ENCODE assay signal across 11 cellular contexts in the genomic region with DNA sequence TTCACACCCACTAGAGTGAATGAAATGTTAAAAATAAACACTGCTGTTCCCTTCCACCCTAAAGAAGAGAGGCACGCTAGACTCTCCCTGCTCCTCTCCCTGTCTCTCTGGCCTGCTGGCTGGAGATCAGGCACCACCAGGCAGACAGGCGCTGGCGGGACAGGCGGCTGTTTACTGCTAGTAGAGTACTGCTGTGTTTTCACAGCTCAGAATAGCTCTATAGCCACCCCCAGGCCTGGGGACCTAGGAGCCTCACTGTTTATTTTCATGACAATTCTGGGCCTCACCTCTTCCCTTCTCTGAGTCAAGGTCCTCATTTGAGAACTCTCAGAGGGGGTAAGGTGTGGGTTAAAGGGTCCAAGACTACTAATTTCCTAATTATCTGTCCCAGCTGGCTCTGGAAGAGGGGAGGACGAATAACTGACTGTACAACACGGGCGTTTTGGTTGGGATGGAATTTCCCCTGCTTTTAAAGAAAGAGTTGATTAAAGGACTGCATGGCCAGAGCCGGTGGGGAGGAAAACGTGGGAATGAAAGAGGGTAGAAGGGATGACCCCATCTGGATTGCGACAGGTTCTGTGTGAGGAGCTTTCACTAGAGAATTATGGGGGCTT. TPM values are rescaled to one million over a fixed set of nuclear protein-coding genes. Genes with fewer than 3 reads are reported as not detected.
A peak's percentile ranks its signal among the peaks of the same experiment; 100 is the strongest.
DNase-seq lines count a peak whose midpoint lies in the region; ATAC-seq, FAIRE-seq and TF ChIP-seq lines count a peak whose summit lies in the region.
"Had no signal": no experiment of that assay in that cellular context is flagged by ENCODE, and none has a peak within 500 bp of the region (broad histone marks: within the 10 kb centered on the region; RNA-seq: fewer than 3 reads in every experiment).

No MANE protein-coding gene starts in this region.

- CTCF ChIA-PET in HepG2 (lab: Yijun Ruan, JAX; ENCODE audit: low intra/inter-chr PET ratio, low total read pairs): no interaction called here

- H3K9me3 ChIP-seq in HepG2 (ENCODE audit: low read length) (no peaks in the 10 kb centered on the region), gastrocnemius medialis (no peaks in the 10 kb centered on the region)

- no peak for TF ChIP-seq POLR2A in HepG2 (IDR thresholded peaks at IDR 0.05; ENCODE audit: insufficient read depth in 1 of 2, low read depth in 2 of 2, low read length in 2 of 2)
- no peak for TF ChIP-seq POLR2A in gastrocnemius medialis (IDR thresholded peaks at IDR 0.05)

- 4% methylated on average over 10 of the region's 10 CpGs for WGBS in HepG2 (ENCODE audit: low lambda C conversion rate)

- H3K4me3 ChIP-seq in H7 (ENCODE audit: insufficient read depth, low read depth, low read length) (no peak overlapping the region), choroid plexus epithelial cell (ENCODE audit: low read depth, low read length) (no peak overlapping the region), HepG2 (replicated peaks in 1 of 3; ENCODE audit: insufficient read depth in 1 of 3, low read depth in 2 of 3, low read length in 3 of 3) (peak overlapping the region in 2 of 3 experiments; percentile 9 to 39; a peak in 2 of 6 replicates), gastrocnemius medialis (no peak overlapping the region)

- H3K27ac ChIP-seq in HepG2 (ENCODE audit: extremely low read length, insufficient read depth, low read length) (peak overlapping the region; percentile 79), gastrocnemius medialis (peak overlapping the region; percentile 85 to 90 (median 87))

- H3K36me3 ChIP-seq in H7 (replicated peaks; ENCODE audit: control insufficient read depth, insufficient read depth, low read length) (no peaks in the 10 kb centered on the region), HepG2 (replicated peaks in 1 of 2; ENCODE audit: control insufficient read depth in 1 of 2, insufficient read depth in 2 of 2, low read length in 2 of 2) (no peaks in the 10 kb centered on the region), gastrocnemius medialis (no peaks in the 10 kb centered on the region)

- DNase-seq in H7 (peak; percentile 70), choroid plexus epithelial cell (ENCODE audit: low read depth) (peak; percentile 48), HepG2 (ENCODE audit: low spot score) (peak; percentile 63), gastrocnemius medialis (peak; percentile 67 to 73), GM20000 (ENCODE audit: low spot score) (no peak), SK-N-DZ (ENCODE audit: low spot score) (no peak), GM10266 (ENCODE audit: extremely low spot score) (no peak), GF-D8 (lab: John Stamatoyannopoulos, UW) (no peak)
- DNase-seq: amniotic stem cell; NCI-H510A treated with DMSO at 0.1 percent for 48 hours; stimulated activated CD4-positive, alpha-beta T cell treated with anti-CD3 and anti-CD28 coated beads, Interleukin-4, amount 100 ng/mL, for 24 hours had no signal

- no peaks in the 10 kb centered on the region for H4K20me1 ChIP-seq in HepG2 (ENCODE audit: insufficient read depth, low read length)

- H3K9ac ChIP-seq in HepG2 (ENCODE audit: insufficient read depth, low read depth, low read length): peak overlapping the region; percentile 59

- no peak overlapping the region for H2AFZ ChIP-seq in HepG2 (ENCODE audit: low read length)

- TF ChIP-seq RAD21 in HepG2 (CRISPR knock-in tag; IDR thresholded peaks at IDR 0.05): 0 out of 2 replicates have a peak, but pooled peaks have one; percentile 17

- H3K4me1 ChIP-seq in HepG2 (ENCODE audit: insufficient read depth, low read length) (peaks cover 98% of the 10 kb centered on the region), gastrocnemius medialis (peaks cover 39 to 41% of the 10 kb centered on the region in 2 donors)

- BruUV-seq in HepG2 (replicated peaks; lab: Mats Ljungman, UMichigan): no TSS peak

- FAIRE-seq in HepG2 (lab: Jason Lieb, UNC): peak; percentile 43

- peak overlapping the region; percentile 74 for H3K4me2 ChIP-seq in HepG2 (ENCODE audit: low read depth, low read length)

- TF ChIP-seq CTCF in choroid plexus epithelial cell (conservative IDR thresholded peaks at IDR 0.05; ENCODE audit: low read depth, low read length) (no peak), HepG2 (CRISPR knock-in tag; IDR thresholded peaks at IDR 0.05) (no peak), gastrocnemius medialis (IDR thresholded peaks at IDR 0.05 in 4 of 5, conservative IDR thresholded peaks at IDR 0.05 in 1 of 5) (no peak), GM20000 (IDR thresholded peaks at IDR 0.05; ENCODE audit: extremely low read depth, missing control alignments) (no peak), GM10266 (IDR thresholded peaks at IDR 0.05; ENCODE audit: control insufficient read depth, insufficient read depth, low read depth, missing control alignments) (no peak)

- in situ Hi-C loops in HepG2 (cut with HindIII; ENCODE audit: extremely low pct_ligation_motif_present, low pct_unique_long_range_greater_than_20kb): no loop called here
- in situ Hi-C loops in gastrocnemius medialis (cut with MboI; ENCODE audit: low sequenced_read_pairs in 4 of 4): no loop called here

- peak in 1 of 2 experiments; percentile 44; a peak in 2 of 4 replicates for TF ChIP-seq EP300 in HepG2 (IDR thresholded peaks at IDR 0.05; ENCODE audit: low read depth in 2 of 2, low read length in 2 of 2)
- TF ChIP-seq EP300 in HepG2 (CRISPR knock-in tag; IDR thresholded peaks at IDR 0.05; ENCODE audit: borderline replicate concordance): no peak

- intact Hi-C loops in HepG2 (cut with micrococcal nuclease; ENCODE audit: unreplicated experiment): no loop called here
- intact Hi-C loops in gastrocnemius medialis (cut with DNase I; ENCODE audit: low total_unique reads): no loop called here

- H3K79me2 ChIP-seq in HepG2 (ENCODE audit: insufficient read depth, low read length): no peaks in the 10 kb centered on the region

- H3K27me3 ChIP-seq in H7 (ENCODE audit: control insufficient read depth, insufficient read depth, low read length): no peaks in the 10 kb centered on the region
- no peaks in the 10 kb centered on the region for H3K27me3 ChIP-seq in HepG2 (ENCODE audit: control insufficient read depth in 1 of 2, insufficient read depth in 2 of 2, low read length in 2 of 2)
- no peaks in the 10 kb centered on the region for H3K27me3 ChIP-seq in gastrocnemius medialis

- ATAC-seq in HepG2 (peak; percentile 76), gastrocnemius medialis (peak; percentile 73 to 78)

- POLR2A ChIA-PET in HepG2 (lab: Yijun Ruan, JAX): interaction anchor here (0.8 to 3.6 kb wide), 15 partner anchors 10 to 213 kb away, joined by 3 to 20 read pairs (median 4); partner anchors contain the start of genes BECN1, PSME3, RPL27 and VPS25

RNA-seq across cellular contexts. Expression of gene G6PC1, which starts 9.0 kb away (rescaled TPM):
- total RNA-seq in H7 (2014; rRNA removed; shearing (Covaris generic)): not detected in 2 replicates
- total RNA-seq in HepG2 (2016; rRNA removed; fragmentation: Illumina TruSeq; extraction: Trizol) (0.56 and 1.7 TPM in 2 replicates), gastrocnemius medialis (under 1 TPM in 2 of 4 donors, not detected in 2; 0.36 to 0.47 TPM)
- total RNA-seq in HepG2 (2016; cell fraction: cytosol; rRNA removed; fragmentation: Illumina TruSeq; extraction: Trizol; ENCODE audit: low read depth): 0.30 and 0.35 TPM in 2 replicates
- 0.91 and 1.3 TPM in 2 replicates for total RNA-seq in HepG2 (2016; cell fraction: insoluble cytoplasmic fraction; rRNA removed; fragmentation: Illumina TruSeq; extraction: Trizol)
- total RNA-seq in HepG2 (2016; cell fraction: membrane; rRNA removed; fragmentation: Illumina TruSeq; extraction: Trizol): 0.71 and 1.1 TPM in 2 replicates
- 2.2 and 2.5 TPM in 2 replicates for total RNA-seq in HepG2 (2016; cell fraction: nucleus; rRNA removed; fragmentation: Illumina TruSeq; extraction: Trizol)
- 37.9 and 127 TPM in 2 replicates for polyA plus RNA-seq in HepG2 (2011; rRNA removed)
- polyA plus RNA-seq in HepG2 (2011; cell fraction: cytosol; rRNA removed): 22.5 and 89.8 TPM in 2 replicates
- polyA plus RNA-seq in HepG2 (2011; cell fraction: nucleus; rRNA removed): 18.2 and 57.3 TPM in 2 replicates
- 278 and 494 TPM in 2 replicates for polyA plus RNA-seq in HepG2 (2012)
- polyA plus RNA-seq in HepG2 (2016; cell fraction: cytosol; fragmentation: Illumina TruSeq; extraction: Trizol; ENCODE audit: low read depth): 0.17 and 0.19 TPM in 2 replicates
- 0.60 and 0.89 TPM in 2 replicates for polyA plus RNA-seq in HepG2 (2016; cell fraction: insoluble cytoplasmic fraction; fragmentation: Illumina TruSeq; extraction: Trizol; ENCODE audit: low read depth)
- 0.27 and 0.36 TPM in 2 replicates for polyA plus RNA-seq in HepG2 (2016; cell fraction: membrane; fragmentation: Illumina TruSeq; extraction: Trizol; ENCODE audit: low read depth)
- polyA plus RNA-seq in HepG2 (2016; cell fraction: nucleus; fragmentation: Illumina TruSeq; extraction: Trizol; ENCODE audit: insufficient read depth, low read depth): 1.3 and 1.4 TPM in 2 replicates
- polyA minus RNA-seq in HepG2 (2011; rRNA and poly(A)+ RNA removed; ENCODE audit: low replicate concordance): 0.30 and 160 TPM in 2 replicates
- polyA minus RNA-seq in HepG2 (2011; cell fraction: cytosol; rRNA and poly(A)+ RNA removed): 49.4 and 178 TPM in 2 replicates
- 35.3 and 157 TPM in 2 replicates for polyA minus RNA-seq in HepG2 (2011; cell fraction: nucleus; rRNA and poly(A)+ RNA removed)
- not detected in 2 replicates for polyA plus RNA-seq in SK-N-DZ (2014; cell fraction: cytosol; rRNA removed)
- polyA plus RNA-seq in SK-N-DZ (2014; cell fraction: nucleus; rRNA removed): not detected in 2 replicates

RNA-seq across cellular contexts. Expression of gene AOC3, which starts 40.6 kb away (rescaled TPM):
- 0.31 and 3.5 TPM in 2 replicates for total RNA-seq in H7 (2014; rRNA removed; shearing (Covaris generic))
- 8.7 and 10.4 TPM in 2 replicates for total RNA-seq in HepG2 (2016; rRNA removed; fragmentation: Illumina TruSeq; extraction: Trizol)
- 1.1 and 1.3 TPM in 2 replicates for total RNA-seq in HepG2 (2016; cell fraction: cytosol; rRNA removed; fragmentation: Illumina TruSeq; extraction: Trizol; ENCODE audit: low read depth)
- 8.4 and 9.5 TPM in 2 replicates for total RNA-seq in HepG2 (2016; cell fraction: insoluble cytoplasmic fraction; rRNA removed; fragmentation: Illumina TruSeq; extraction: Trizol)
- 5.2 and 5.4 TPM in 2 replicates for total RNA-seq in HepG2 (2016; cell fraction: membrane; rRNA removed; fragmentation: Illumina TruSeq; extraction: Trizol)
- 5.4 and 5.6 TPM in 2 replicates for total RNA-seq in HepG2 (2016; cell fraction: nucleus; rRNA removed; fragmentation: Illumina TruSeq; extraction: Trizol)
- polyA plus RNA-seq in HepG2 (2011; rRNA removed): 51.7 and 61.0 TPM in 2 replicates
- 41.8 and 51.7 TPM in 2 replicates for polyA plus RNA-seq in HepG2 (2011; cell fraction: cytosol; rRNA removed)
- 46.4 and 56.2 TPM in 2 replicates for polyA plus RNA-seq in HepG2 (2011; cell fraction: nucleus; rRNA removed)
- 44.7 and 61.7 TPM in 2 replicates for polyA plus RNA-seq in HepG2 (2012)
- 2.7 and 3.3 TPM in 2 replicates for polyA plus RNA-seq in HepG2 (2016; cell fraction: cytosol; fragmentation: Illumina TruSeq; extraction: Trizol; ENCODE audit: low read depth)
- 21.1 and 22.0 TPM in 2 replicates for polyA plus RNA-seq in HepG2 (2016; cell fraction: insoluble cytoplasmic fraction; fragmentation: Illumina TruSeq; extraction: Trizol; ENCODE audit: low read depth)
- polyA plus RNA-seq in HepG2 (2016; cell fraction: membrane; fragmentation: Illumina TruSeq; extraction: Trizol; ENCODE audit: low read depth): 6.6 and 6.7 TPM in 2 replicates
- 18.7 and 18.9 TPM in 2 replicates for polyA plus RNA-seq in HepG2 (2016; cell fraction: nucleus; fragmentation: Illumina TruSeq; extraction: Trizol; ENCODE audit: insufficient read depth, low read depth)
- polyA minus RNA-seq in HepG2 (2011; rRNA and poly(A)+ RNA removed; ENCODE audit: low replicate concordance): 0.51 and 56.5 TPM in 2 replicates
- 13.8 and 20.0 TPM in 2 replicates for polyA minus RNA-seq in HepG2 (2011; cell fraction: cytosol; rRNA and poly(A)+ RNA removed)
- 11.6 and 18.6 TPM in 2 replicates for polyA minus RNA-seq in HepG2 (2011; cell fraction: nucleus; rRNA and poly(A)+ RNA removed)
- total RNA-seq in gastrocnemius medialis: 1 to 10 TPM; 2.2 to 7.2 (median 4.2) TPM
- 0.15 and 0.24 TPM in 2 replicates for polyA plus RNA-seq in SK-N-DZ (2014; cell fraction: cytosol; rRNA removed)
- 0.31 and 0.70 TPM in 2 replicates for polyA plus RNA-seq in SK-N-DZ (2014; cell fraction: nucleus; rRNA removed)

RNA-seq across cellular contexts. Expression of gene AOC2, which starts 47.3 kb away (rescaled TPM):
- total RNA-seq in H7 (2014; rRNA removed; shearing (Covaris generic)): 1.9 and 6.0 TPM in 2 replicates
- total RNA-seq in HepG2 (2016; rRNA removed; fragmentation: Illumina TruSeq; extraction: Trizol) (0.55 and 1.2 TPM in 2 replicates), gastrocnemius medialis (1 to 10 TPM in 2 of 4 donors, under 1 TPM in 2; 0.81 to 1.2 (median 1.0) TPM)
- total RNA-seq in HepG2 (2016; cell fraction: cytosol; rRNA removed; fragmentation: Illumina TruSeq; extraction: Trizol; ENCODE audit: low read depth): not detected in 2 replicates
- 0.30 and 1.3 TPM in 2 replicates for total RNA-seq in HepG2 (2016; cell fraction: insoluble cytoplasmic fraction; rRNA removed; fragmentation: Illumina TruSeq; extraction: Trizol)
- 0.31 and 0.38 TPM in 2 replicates for total RNA-seq in HepG2 (2016; cell fraction: membrane; rRNA removed; fragmentation: Illumina TruSeq; extraction: Trizol)
- 2.2 and 3.5 TPM in 2 replicates for total RNA-seq in HepG2 (2016; cell fraction: nucleus; rRNA removed; fragmentation: Illumina TruSeq; extraction: Trizol)
- 3.3 and 5.1 TPM in 2 replicates for polyA plus RNA-seq in HepG2 (2011; rRNA removed)
- polyA plus RNA-seq in HepG2 (2011; cell fraction: cytosol; rRNA removed): 1.7 TPM in 2 replicates
- polyA plus RNA-seq in HepG2 (2011; cell fraction: nucleus; rRNA removed): 21.9 and 26.2 TPM in 2 replicates
- 2.7 and 9.2 TPM in 2 replicates for polyA plus RNA-seq in HepG2 (2012)
- polyA plus RNA-seq in HepG2 (2016; cell fraction: cytosol; fragmentation: Illumina TruSeq; extraction: Trizol; ENCODE audit: low read depth): 0.10 and 0.19 TPM in 2 replicates
- polyA plus RNA-seq in HepG2 (2016; cell fraction: insoluble cytoplasmic fraction; fragmentation: Illumina TruSeq; extraction: Trizol; ENCODE audit: low read depth): 0.66 and 0.95 TPM in 2 replicates
- 0.24 and 0.30 TPM in 2 replicates for polyA plus RNA-seq in HepG2 (2016; cell fraction: membrane; fragmentation: Illumina TruSeq; extraction: Trizol; ENCODE audit: low read depth)
- 5.9 and 6.2 TPM in 2 replicates for polyA plus RNA-seq in HepG2 (2016; cell fraction: nucleus; fragmentation: Illumina TruSeq; extraction: Trizol; ENCODE audit: insufficient read depth, low read depth)
- polyA minus RNA-seq in HepG2 (2011; rRNA and poly(A)+ RNA removed; ENCODE audit: low replicate concordance): 5.1 and 5.5 TPM in 2 replicates
- polyA minus RNA-seq in HepG2 (2011; cell fraction: cytosol; rRNA and poly(A)+ RNA removed): 0.26 and 0.59 TPM in 2 replicates
- polyA minus RNA-seq in HepG2 (2011; cell fraction: nucleus; rRNA and poly(A)+ RNA removed): 9.8 and 10.3 TPM in 2 replicates
- polyA plus RNA-seq in SK-N-DZ (2014; cell fraction: cytosol; rRNA removed): 0.41 TPM in 1 of 2 replicates, not detected in the other
- polyA plus RNA-seq in SK-N-DZ (2014; cell fraction: nucleus; rRNA removed): 0.49 and 1.3 TPM in 2 replicates

RNA-seq across cellular contexts. Expression of gene PSME3, which starts 58.4 kb away (rescaled TPM):
- total RNA-seq in H7 (2014; rRNA removed; shearing (Covaris generic)): 113 and 121 TPM in 2 replicates
- total RNA-seq in HepG2 (2016; rRNA removed; fragmentation: Illumina TruSeq; extraction: Trizol): 135 and 202 TPM in 2 replicates
- 57.2 and 65.9 TPM in 2 replicates for total RNA-seq in HepG2 (2016; cell fraction: cytosol; rRNA removed; fragmentation: Illumina TruSeq; extraction: Trizol; ENCODE audit: low read depth)
- 137 and 184 TPM in 2 replicates for total RNA-seq in HepG2 (2016; cell fraction: insoluble cytoplasmic fraction; rRNA removed; fragmentation: Illumina TruSeq; extraction: Trizol)
- total RNA-seq in HepG2 (2016; cell fraction: membrane; rRNA removed; fragmentation: Illumina TruSeq; extraction: Trizol): 87.8 and 99.6 TPM in 2 replicates
- 85.8 and 91.0 TPM in 2 replicates for total RNA-seq in HepG2 (2016; cell fraction: nucleus; rRNA removed; fragmentation: Illumina TruSeq; extraction: Trizol)
- polyA plus RNA-seq in HepG2 (2011; rRNA removed): 61.5 and 66.3 TPM in 2 replicates
- polyA plus RNA-seq in HepG2 (2011; cell fraction: cytosol; rRNA removed): 46.2 and 72.9 TPM in 2 replicates
- polyA plus RNA-seq in HepG2 (2011; cell fraction: nucleus; rRNA removed): 54.8 and 72.6 TPM in 2 replicates
- 70.9 and 82.9 TPM in 2 replicates for polyA plus RNA-seq in HepG2 (2012)
- 40.6 and 52.7 TPM in 2 replicates for polyA plus RNA-seq in HepG2 (2016; cell fraction: cytosol; fragmentation: Illumina TruSeq; extraction: Trizol; ENCODE audit: low read depth)
- 192 and 233 TPM in 2 replicates for polyA plus RNA-seq in HepG2 (2016; cell fraction: insoluble cytoplasmic fraction; fragmentation: Illumina TruSeq; extraction: Trizol; ENCODE audit: low read depth)
- polyA plus RNA-seq in HepG2 (2016; cell fraction: membrane; fragmentation: Illumina TruSeq; extraction: Trizol; ENCODE audit: low read depth): 79.0 and 86.8 TPM in 2 replicates
- 115 and 117 TPM in 2 replicates for polyA plus RNA-seq in HepG2 (2016; cell fraction: nucleus; fragmentation: Illumina TruSeq; extraction: Trizol; ENCODE audit: insufficient read depth, low read depth)
- polyA minus RNA-seq in HepG2 (2011; rRNA and poly(A)+ RNA removed; ENCODE audit: low replicate concordance): 45.3 and 91.4 TPM in 2 replicates
- polyA minus RNA-seq in HepG2 (2011; cell fraction: cytosol; rRNA and poly(A)+ RNA removed): 33.7 and 38.2 TPM in 2 replicates
- polyA minus RNA-seq in HepG2 (2011; cell fraction: nucleus; rRNA and poly(A)+ RNA removed): 50.2 and 71.4 TPM in 2 replicates
- total RNA-seq in gastrocnemius medialis: 100 to 1,000 TPM in 1 of 4 donors, 10 to 100 TPM in 3; 84.2 to 101 (median 88.7) TPM
- 145 and 162 TPM in 2 replicates for polyA plus RNA-seq in SK-N-DZ (2014; cell fraction: cytosol; rRNA removed)
- 84.6 and 105 TPM in 2 replicates for polyA plus RNA-seq in SK-N-DZ (2014; cell fraction: nucleus; rRNA removed)

Comparison
In these comparisons a context has a peak if more than half of its experiments do, and no peak if none do; other contexts are left out.
1. DNase-seq: peak in H7 (single experiment), choroid plexus epithelial cell (single experiment), HepG2 (single experiment) and gastrocnemius medialis (2 of 2); none in GM20000 (single experiment), SK-N-DZ (single experiment), GM10266 (single experiment) and GF-D8 (single experiment).
2. H3K4me3 ChIP-seq: peak in HepG2 (2 of 3); none in H7 (single experiment), choroid plexus epithelial cell (single experiment) and gastrocnemius medialis (0 of 4).